ENCODE assay signal across 12 cellular contexts in the genomic region with DNA sequence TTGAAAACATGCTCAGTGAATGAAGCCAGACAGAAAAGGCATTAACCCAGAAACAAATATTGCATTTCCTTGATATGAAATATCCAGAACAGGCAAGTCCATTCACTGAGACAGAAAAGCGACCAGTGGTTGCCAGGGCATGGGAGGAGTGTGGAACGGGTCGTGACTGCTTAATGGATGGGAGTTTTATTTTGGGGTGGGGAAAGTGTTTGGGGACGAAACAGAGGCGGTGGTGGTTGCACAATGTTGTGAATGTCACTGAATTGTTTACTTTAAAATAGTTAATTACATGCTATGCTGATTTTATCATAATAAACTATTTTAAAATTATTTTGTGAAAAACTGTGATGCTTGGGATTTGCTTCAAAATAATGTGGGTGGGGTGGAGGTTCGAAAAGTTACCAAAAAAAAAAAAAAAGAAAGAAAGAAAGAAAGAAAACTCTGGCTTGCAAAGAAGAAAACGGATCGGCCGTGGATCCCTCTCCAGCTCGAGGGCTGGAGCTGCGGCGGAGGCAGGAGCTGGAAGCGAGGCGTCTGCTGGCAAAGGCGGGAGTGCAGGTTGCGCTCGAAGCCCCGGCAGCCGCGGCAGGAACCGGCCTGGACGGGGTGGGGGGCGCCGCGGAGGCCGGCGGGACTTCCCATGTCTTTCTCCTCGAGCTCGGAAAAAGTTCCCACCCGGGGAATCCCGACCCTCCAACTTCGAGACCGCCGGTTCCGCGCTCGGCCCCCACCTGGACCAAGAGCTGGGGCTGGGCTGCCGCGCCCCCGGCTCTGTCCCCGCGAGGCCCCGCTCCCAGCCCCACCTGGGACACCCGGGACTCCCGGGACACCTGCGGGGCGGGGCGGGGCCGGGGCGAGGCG. TPM values are rescaled to one million over a fixed set of nuclear protein-coding genes. Genes with fewer than 3 reads are reported as not detected.
DNase-seq lines count a peak whose midpoint lies in the region; ATAC-seq and TF ChIP-seq lines count a peak whose summit lies in the region.
"Had no signal": no experiment of that assay in that cellular context is flagged by ENCODE, and none has a peak within 500 bp of the region (broad histone marks: within the 10 kb centered on the region; RNA-seq: fewer than 3 reads in every experiment).

No MANE protein-coding gene starts in this region.

- no peak overlapping the region for H3K14ac ChIP-seq in IMR-90 (replicated peaks; ENCODE audit: low read depth, low read length)

- H3K27me3 Mint-ChIP-seq in Calu3 (ENCODE audit: unreplicated experiment): peaks cover 42% of the 10 kb centered on the region
- H3K27me3 Mint-ChIP-seq in nephron (ENCODE audit: low read depth): peaks cover 59% of the 10 kb centered on the region
- peaks cover 32% of the 10 kb centered on the region for H3K27me3 Mint-ChIP-seq in CD4-positive, alpha-beta T cell
- peaks cover 25% of the 10 kb centered on the region for H3K27me3 Mint-ChIP-seq in activated T-helper 1 cell treated with anti-CD3 and anti-CD28 coated beads, Interleukin-12 subunit alpha, Interleukin-12 subunit beta, Interleukin-2, Interleukin-4 antibody, amounts not matched to agents 30 ng/mL and 10 ng/mL and 1 ng/mL, durations not matched to agents 14 hours and 24 hours and 36 hours (ENCODE audit: insufficient read depth)

- POLR2A ChIA-PET in IMR-90 (lab: Charles Lee; ENCODE audit: unreplicated experiment): no interaction called here
- POLR2A ChIA-PET in CD4-positive, alpha-beta T cell (lab: Charles Lee): no interaction called here

- intact Hi-C loops in Calu3 (cut with micrococcal nuclease; ENCODE audit: unreplicated experiment) (loop anchor here (5.0 kb wide), 1 partner anchor 466 kb away; no protein-coding TSS in a partner anchor), IMR-90 (cut with micrococcal nuclease) (loop anchor here (5.0 kb wide), 1 partner anchor 466 kb away; no protein-coding TSS in a partner anchor), breast epithelium (cut with DNase I; ENCODE audit: low total_unique reads) (loop anchor here (10.0 kb wide), 1 partner anchor 203 kb away; no protein-coding TSS in a partner anchor), adrenal gland (cut with DNase I) (loop anchor here (10.0 kb wide), 2 partner anchors 203 to 463 kb away; no protein-coding TSS in a partner anchor)
- intact Hi-C loops in CD4-positive, alpha-beta T cell (cut with DNase I, micrococcal nuclease): no loop called here
- intact Hi-C loops in activated T-helper 1 cell treated with anti-CD3 and anti-CD28 coated beads, Interleukin-12 subunit alpha, Interleukin-12 subunit beta, Interleukin-2, Interleukin-4 antibody, amounts not matched to agents 30 ng/mL and 10 ng/mL and 1 ng/mL, durations not matched to agents 14 hours and 24 hours and 36 hours (cut with micrococcal nuclease): no loop called here

- H3K27me3 ChIP-seq in IMR-90 (ENCODE audit: control insufficient read depth, insufficient read depth, low read length): peaks cover 40% of the 10 kb centered on the region
- H3K27me3 ChIP-seq in breast epithelium: peaks cover 12 to 55% of the 10 kb centered on the region in 2 donors
- H3K27me3 ChIP-seq in CD4-positive, alpha-beta T cell (ENCODE audit: control insufficient read depth, insufficient read depth, low read length): peaks cover 34% of the 10 kb centered on the region
- H3K27me3 ChIP-seq in adrenal gland: peaks cover 46% of the 10 kb centered on the region

- H3K9me3 ChIP-seq in IMR-90 (ENCODE audit: control insufficient read depth, insufficient read depth, low read length) (peaks cover 20% of the 10 kb centered on the region), breast epithelium (peaks cover 10 to 17% of the 10 kb centered on the region in 2 donors), adrenal gland (replicated peaks in 1 of 3) (no peaks in the 10 kb centered on the region)
- peaks cover 22% of the 10 kb centered on the region for H3K9me3 ChIP-seq in CD4-positive, alpha-beta T cell (ENCODE audit: control insufficient read depth, low read length)
- H3K9me3 ChIP-seq: pancreas had no signal

- H3K4me1 Mint-ChIP-seq in Calu3 (ENCODE audit: low read depth, unreplicated experiment) (peaks cover 11% of the 10 kb centered on the region), nephron (peaks cover 22% of the 10 kb centered on the region)
- H3K4me1 Mint-ChIP-seq in CD4-positive, alpha-beta T cell (ENCODE audit: low read depth): peaks cover 11% of the 10 kb centered on the region
- H3K4me1 Mint-ChIP-seq in activated T-helper 1 cell treated with anti-CD3 and anti-CD28 coated beads, Interleukin-12 subunit alpha, Interleukin-12 subunit beta, Interleukin-2, Interleukin-4 antibody, amounts not matched to agents 30 ng/mL and 10 ng/mL and 1 ng/mL, durations not matched to agents 14 hours and 24 hours and 36 hours (ENCODE audit: low read depth): peaks cover 11% of the 10 kb centered on the region

- no peak for ATAC-seq in IMR-90 (ENCODE audit: low read depth)
- ATAC-seq in CD4-positive, alpha-beta T cell (ENCODE audit: poor library complexity): no peak

- H2BK120ac ChIP-seq in IMR-90 (ENCODE audit: low read depth, low read length): no peak overlapping the region

- H4K5ac ChIP-seq in IMR-90 (ENCODE audit: low read depth, low read length): no peak overlapping the region

- no peak overlapping the region for H3K4ac ChIP-seq in IMR-90 (ENCODE audit: low read depth, low read length)

- BruUV-seq in Calu3 (replicated peaks; lab: Mats Ljungman, UMichigan) (no TSS peak), IMR-90 (replicated peaks; lab: Mats Ljungman, UMichigan) (no TSS peak)

- no peak overlapping the region for H3K4me3 ChIP-seq in IMR-90 (ENCODE audit: insufficient read depth, low read depth, low read length)
- H3K4me3 ChIP-seq in breast epithelium: peak overlapping the region in 2 of 3 donors; percentile 36 to 59
- H3K4me3 ChIP-seq in adrenal gland: no peak overlapping the region

- no peak overlapping the region for H2AK5ac ChIP-seq in IMR-90 (ENCODE audit: low read depth, low read length)

- TF ChIP-seq CTCF in Calu3 (IDR thresholded peaks at IDR 0.05; ENCODE audit: unreplicated experiment): no peak
- no peak for TF ChIP-seq CTCF in IMR-90 (conservative IDR thresholded peaks at IDR 0.05; ENCODE audit: low read depth, low read length)
- TF ChIP-seq CTCF in breast epithelium (IDR thresholded peaks at IDR 0.05): no peak
- TF ChIP-seq CTCF in nephron (IDR thresholded peaks at IDR 0.05; ENCODE audit: unreplicated experiment in 3 of 3): no peak
- TF ChIP-seq CTCF in CD4-positive, alpha-beta T cell (IDR thresholded peaks at IDR 0.05): no peak
- TF ChIP-seq CTCF in adrenal gland (IDR thresholded peaks at IDR 0.05): no peak

- H4K20me1 ChIP-seq in IMR-90 (ENCODE audit: insufficient read depth, low read length): no peaks in the 10 kb centered on the region

- H4K91ac ChIP-seq in IMR-90 (ENCODE audit: insufficient read depth, low read depth, low read length): no peak overlapping the region

- H3K36me3 Mint-ChIP-seq in Calu3 (ENCODE audit: insufficient read depth, unreplicated experiment): peaks cover 40% of the 10 kb centered on the region
- H3K36me3 Mint-ChIP-seq in nephron (ENCODE audit: low read depth): peaks cover 12% of the 10 kb centered on the region
- no peaks in the 10 kb centered on the region for H3K36me3 Mint-ChIP-seq in CD4-positive, alpha-beta T cell (ENCODE audit: low read depth)
- H3K36me3 Mint-ChIP-seq in activated T-helper 1 cell treated with anti-CD3 and anti-CD28 coated beads, Interleukin-12 subunit alpha, Interleukin-12 subunit beta, Interleukin-2, Interleukin-4 antibody, amounts not matched to agents 30 ng/mL and 10 ng/mL and 1 ng/mL, durations not matched to agents 14 hours and 24 hours and 36 hours (ENCODE audit: low read depth): peaks cover 9% of the 10 kb centered on the region

- H2AK9ac ChIP-seq in IMR-90 (replicated peaks; ENCODE audit: low read depth, low read length, poor library complexity): peak overlapping the region; percentile 42

- TF ChIP-seq POLR2A in IMR-90 (IDR thresholded peaks at IDR 0.05; ENCODE audit: low read depth, low read length) (no peak), breast epithelium (IDR thresholded peaks at IDR 0.05) (no peak), adrenal gland (IDR thresholded peaks at IDR 0.05) (no peak)

- H3K27ac ChIP-seq in IMR-90 (ENCODE audit: insufficient read depth, low read length): no peak overlapping the region
- no peak overlapping the region for H3K27ac ChIP-seq in breast epithelium
- no peak overlapping the region for H3K27ac ChIP-seq in CD4-positive, alpha-beta T cell (ENCODE audit: low read depth, low read length)
- no peak overlapping the region for H3K27ac ChIP-seq in adrenal gland
- H3K27ac ChIP-seq: pancreas had no signal

- H3K4me1 ChIP-seq in IMR-90 (ENCODE audit: control insufficient read depth, insufficient read depth, low read length) (peaks cover 7% of the 10 kb centered on the region), breast epithelium (peaks cover 5 to 13% of the 10 kb centered on the region in 2 donors), adrenal gland (replicated peaks in 1 of 2) (peaks cover 0 to 8% of the 10 kb centered on the region in 2 donors)
- H3K4me1 ChIP-seq: pancreas had no signal

- no peak overlapping the region for H2AFZ ChIP-seq in IMR-90 (replicated peaks; ENCODE audit: low read length, poor library complexity)

- no peak for TF ChIP-seq RAD21 in IMR-90 (IDR thresholded peaks at IDR 0.05; ENCODE audit: low read length)

- H3K9me1 ChIP-seq in IMR-90 (ENCODE audit: insufficient read depth, low read length): peaks cover 6% of the 10 kb centered on the region; the same call in 1 of the 2 replicates

- no peak overlapping the region for H3K18ac ChIP-seq in IMR-90 (ENCODE audit: low read depth, low read length)

- H2BK20ac ChIP-seq in IMR-90 (ENCODE audit: low read depth, low read length): no peak overlapping the region

- in situ Hi-C loops in IMR-90 (cut with MboI; ENCODE audit: low sequenced_read_pairs): loop anchor here (5.0 kb wide), 1 partner anchor 201 kb away; no protein-coding TSS in a partner anchor

- H3K36me3 ChIP-seq in IMR-90 (ENCODE audit: control insufficient read depth, insufficient read depth, low read length) (no peaks in the 10 kb centered on the region), breast epithelium (no peaks in the 10 kb centered on the region), adrenal gland (replicated peaks in 1 of 2) (no peaks in the 10 kb centered on the region)
- H3K36me3 ChIP-seq: pancreas had no signal

- H3K27ac Mint-ChIP-seq in Calu3 (ENCODE audit: unreplicated experiment) (peak overlapping the region; percentile 73), nephron (peak overlapping the region in 1 of 3 experiments; percentile 60)
- no peak overlapping the region for H3K27ac Mint-ChIP-seq in CD4-positive, alpha-beta T cell
- no peak overlapping the region for H3K27ac Mint-ChIP-seq in activated T-helper 1 cell treated with anti-CD3 and anti-CD28 coated beads, Interleukin-12 subunit alpha, Interleukin-12 subunit beta, Interleukin-2, Interleukin-4 antibody, amounts not matched to agents 30 ng/mL and 10 ng/mL and 1 ng/mL, durations not matched to agents 14 hours and 24 hours and 36 hours

- no peak overlapping the region for H4K8ac ChIP-seq in IMR-90 (ENCODE audit: low read depth in 2 of 2, low read length in 2 of 2)

- H3K4me3 Mint-ChIP-seq in Calu3 (ENCODE audit: low read depth, unreplicated experiment): no peak overlapping the region
- H3K4me3 Mint-ChIP-seq in nephron: peak overlapping the region; percentile 63 to 80 (median 72)
- no peak overlapping the region for H3K4me3 Mint-ChIP-seq in CD4-positive, alpha-beta T cell
- no peak overlapping the region for H3K4me3 Mint-ChIP-seq in activated T-helper 1 cell treated with anti-CD3 and anti-CD28 coated beads, Interleukin-12 subunit alpha, Interleukin-12 subunit beta, Interleukin-2, Interleukin-4 antibody, amounts not matched to agents 30 ng/mL and 10 ng/mL and 1 ng/mL, durations not matched to agents 14 hours and 24 hours and 36 hours

- no peak overlapping the region for H3K4me2 ChIP-seq in IMR-90 (ENCODE audit: low read depth, low read length)

- WGBS in IMR-90 (ENCODE audit: extremely low coverage in 2 of 2, insufficient read length in 1 of 2), 2 experiments: 4% methylated on average over 20 of the region's 51 CpGs; no CpG with 5 or more reads in 1 of the 2 experiments
- WGBS in adrenal gland, 4 donors: 6 to 18% (median 12%) methylated on average over 20 to 51 of the region's 51 CpGs

- H3K23ac ChIP-seq in IMR-90 (ENCODE audit: low read depth, low read length): no peak overlapping the region

- H2BK5ac ChIP-seq in IMR-90 (ENCODE audit: low read depth, low read length, poor library complexity, severe bottlenecking): no peak overlapping the region

- DNase-seq in Calu3: no peak
- DNase-seq in IMR-90: no peak
- DNase-seq in breast epithelium (ENCODE audit: low spot score in 2 of 2): no peak
- DNase-seq in CD4-positive, alpha-beta T cell: no peak
- no peak for DNase-seq in adrenal gland
- DNase-seq in activated T-helper 1 cell treated with anti-CD3 and anti-CD28 coated beads, Interleukin-12 subunit alpha, Interleukin-12 subunit beta, Interleukin-2, Interleukin-4 antibody, amounts not matched to agents 30 ng/mL and 10 ng/mL and 1 ng/mL, durations not matched to agents 14 hours and 24 hours and 36 hours (ENCODE audit: low spot score): no peak
- DNase-seq: GF-D8, NCI-H1105 treated with DMSO at 0.1 percent for 48 hours had no signal

- H3K9me3 Mint-ChIP-seq in Calu3 (ENCODE audit: low read depth, unreplicated experiment): peaks cover 3% of the 10 kb centered on the region
- H3K9me3 Mint-ChIP-seq in nephron: peaks cover 8% of the 10 kb centered on the region
- H3K9me3 Mint-ChIP-seq in CD4-positive, alpha-beta T cell: no peaks in the 10 kb centered on the region
- H3K9me3 Mint-ChIP-seq in activated T-helper 1 cell treated with anti-CD3 and anti-CD28 coated beads, Interleukin-12 subunit alpha, Interleukin-12 subunit beta, Interleukin-2, Interleukin-4 antibody, amounts not matched to agents 30 ng/mL and 10 ng/mL and 1 ng/mL, durations not matched to agents 14 hours and 24 hours and 36 hours: peaks cover 8% of the 10 kb centered on the region

- H3K56ac ChIP-seq in IMR-90 (ENCODE audit: extremely low read depth, insufficient read depth, low read length): no peak overlapping the region

- no peaks in the 10 kb centered on the region for H3K79me1 ChIP-seq in IMR-90 (ENCODE audit: low read depth in 1 of 2, low read length in 2 of 2)

- CTCF ChIA-PET in Calu3 (lab: Charles Lee) (no interaction called here), IMR-90 (lab: Yijun Ruan, JAX) (interaction anchor here (1.3 to 1.5 kb wide), 2 partner anchors 21 to 464 kb away, joined by 4 to 5 read pairs; no protein-coding TSS in a partner anchor)
- CTCF ChIA-PET in CD4-positive, alpha-beta T cell (lab: Charles Lee): no interaction called here

- dilution Hi-C loops in IMR-90 (cut with HindIII; ENCODE audit: low sequenced_read_pairs, unreplicated experiment): no loop called here

- no peak overlapping the region for H2BK15ac ChIP-seq in IMR-90 (ENCODE audit: low read depth, low read length)

- no peak overlapping the region for H3K9ac ChIP-seq in IMR-90 (ENCODE audit: low read depth, low read length)

RNA-seq across cellular contexts. Expression of a gene that starts 0.5 kb away (rescaled TPM):
- total RNA-seq in Calu3 (2022) (not detected in 2 replicates), IMR-90 (2012; rRNA removed) (not detected in 2 replicates), breast epithelium (under 1 TPM in 2 of 3 donors, not detected in 1; 0.29 to 0.48 TPM), adrenal gland (under 1 TPM in 1 of 8 donors, not detected in 7; 0.11 TPM)
- polyA plus RNA-seq in IMR-90 (2012; rRNA removed) (not detected in 2 replicates), adrenal gland (1 to 10 TPM in 1 of 3 donors, under 1 TPM in 1, not detected in 1; 0.44 to 1.9 TPM)
- polyA plus RNA-seq in IMR-90 (2012; cell fraction: cytosol; rRNA removed): not detected in 2 replicates
- not detected in 2 replicates for polyA plus RNA-seq in IMR-90 (2012; cell fraction: nucleus; rRNA removed; ENCODE audit: low replicate concordance)
- not detected for total RNA-seq in CD4-positive, alpha-beta T cell
- total RNA-seq in activated T-helper 1 cell treated with anti-CD3 and anti-CD28 coated beads, Interleukin-12 subunit alpha, Interleukin-12 subunit beta, Interleukin-2, Interleukin-4 antibody, amounts not matched to agents 30 ng/mL and 10 ng/mL and 1 ng/mL, durations not matched to agents 14 hours and 24 hours and 36 hours: not detected in 2 replicates
- total RNA-seq: cerebellum, SK-MEL-5 had no signal

RNA-seq across cellular contexts. Expression of a gene that starts 7.7 kb away (rescaled TPM):
- total RNA-seq in Calu3 (2022) (not detected in 2 replicates), IMR-90 (2012; rRNA removed) (0.28 TPM in 1 of 2 replicates, not detected in the other), breast epithelium (under 1 TPM in 1 of 3 donors, not detected in 2; 0.59 TPM), adrenal gland (1 to 10 TPM in 3 of 8 donors, under 1 TPM in 1, not detected in 4; 0.65 to 1.4 (median 1.4) TPM)
- polyA plus RNA-seq in IMR-90 (2012; rRNA removed) (0.90 and 1.0 TPM in 2 replicates), adrenal gland (1 to 10 TPM in 1 of 3 donors, under 1 TPM in 1, not detected in 1; 0.88 to 1.2 TPM)
- polyA plus RNA-seq in IMR-90 (2012; cell fraction: cytosol; rRNA removed): 0.25 and 0.70 TPM in 2 replicates
- polyA plus RNA-seq in IMR-90 (2012; cell fraction: nucleus; rRNA removed; ENCODE audit: low replicate concordance): 4.5 and 8.7 TPM in 2 replicates
- not detected for total RNA-seq in CD4-positive, alpha-beta T cell
- not detected in 2 replicates for total RNA-seq in activated T-helper 1 cell treated with anti-CD3 and anti-CD28 coated beads, Interleukin-12 subunit alpha, Interleukin-12 subunit beta, Interleukin-2, Interleukin-4 antibody, amounts not matched to agents 30 ng/mL and 10 ng/mL and 1 ng/mL, durations not matched to agents 14 hours and 24 hours and 36 hours
- total RNA-seq: cerebellum, pancreas, SK-MEL-5 had no signal

Comparison
In these comparisons a context has a peak if more than half of its experiments do, and no peak if none do; other contexts are left out.
1. H3K4me3 Mint-ChIP-seq: peak in nephron (3 of 3); none in Calu3 (single experiment), CD4-positive, alpha-beta T cell (single experiment) and activated T-helper 1 cell treated with anti-CD3 and anti-CD28 coated beads, Interleukin-12 subunit alpha, Interleukin-12 subunit beta, Interleukin-2, Interleukin-4 antibody, amounts not matched to agents 30 ng/mL and 10 ng/mL and 1 ng/mL, durations not matched to agents 14 hours and 24 hours and 36 hours (single experiment).
2. H3K4me3 ChIP-seq: peak in breast epithelium (2 of 3); none in IMR-90 (single experiment) and adrenal gland (0 of 4).
3. intact Hi-C loops: an anchor here in Calu3 (5.0 kb wide), IMR-90 (5.0 kb wide), breast epithelium (10.0 kb wide) and adrenal gland (10.0 kb wide); none called in CD4-positive, alpha-beta T cell and activated T-helper 1 cell treated with anti-CD3 and anti-CD28 coated beads, Interleukin-12 subunit alpha, Interleukin-12 subunit beta, Interleukin-2, Interleukin-4 antibody, amounts not matched to agents 30 ng/mL and 10 ng/mL and 1 ng/mL, durations not matched to agents 14 hours and 24 hours and 36 hours.